1 cellular context compared by ENCODE assay signal in the genomic region with DNA sequence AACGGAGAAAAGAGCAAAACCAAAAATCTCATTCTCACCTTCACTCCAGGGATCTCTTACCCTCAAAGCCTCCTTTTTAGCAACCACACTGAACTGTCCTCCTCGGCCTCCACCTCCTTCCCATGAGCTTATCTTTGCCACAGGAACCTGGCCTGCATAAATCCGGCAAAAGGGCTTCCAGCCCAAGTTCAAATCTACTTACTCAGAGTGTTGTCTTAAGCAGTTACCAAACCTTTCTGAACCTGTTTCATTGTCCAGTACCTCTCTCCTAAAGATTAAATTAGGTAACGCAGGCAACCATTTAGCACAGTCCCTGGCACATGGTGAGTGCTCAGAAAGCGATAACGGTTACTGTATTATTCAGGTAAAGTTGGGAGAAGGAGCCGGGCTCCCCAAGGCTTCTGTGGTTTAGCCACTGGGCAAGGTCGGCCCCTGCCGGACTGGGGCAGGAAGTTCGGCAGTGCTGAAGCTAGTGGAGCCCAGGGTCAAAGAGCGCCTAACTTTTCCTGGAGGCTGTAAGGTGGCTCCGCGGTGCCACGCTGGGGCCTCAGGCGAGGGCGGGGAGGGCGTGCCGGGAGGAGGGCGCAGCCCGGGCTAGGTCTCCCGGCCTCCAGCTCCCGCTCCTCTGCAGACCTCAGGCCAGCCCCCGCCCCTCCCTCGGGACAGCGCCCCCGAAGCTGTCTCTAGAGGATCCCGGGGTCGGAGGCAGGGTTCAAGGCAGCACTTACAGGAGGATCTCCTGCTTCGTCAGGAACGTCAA.
A peak's percentile ranks its signal among the peaks of the same experiment; 100 is the strongest.
TF ChIP-seq lines count a peak whose summit lies in the region.

No MANE protein-coding gene starts in this region.

TF ChIP-seq in K562, 482 proteins besides CTCF, POLR2A, EP300 and RAD21 (continued from another document and continues in another):
- TF ChIP-seq, protein P1, sequence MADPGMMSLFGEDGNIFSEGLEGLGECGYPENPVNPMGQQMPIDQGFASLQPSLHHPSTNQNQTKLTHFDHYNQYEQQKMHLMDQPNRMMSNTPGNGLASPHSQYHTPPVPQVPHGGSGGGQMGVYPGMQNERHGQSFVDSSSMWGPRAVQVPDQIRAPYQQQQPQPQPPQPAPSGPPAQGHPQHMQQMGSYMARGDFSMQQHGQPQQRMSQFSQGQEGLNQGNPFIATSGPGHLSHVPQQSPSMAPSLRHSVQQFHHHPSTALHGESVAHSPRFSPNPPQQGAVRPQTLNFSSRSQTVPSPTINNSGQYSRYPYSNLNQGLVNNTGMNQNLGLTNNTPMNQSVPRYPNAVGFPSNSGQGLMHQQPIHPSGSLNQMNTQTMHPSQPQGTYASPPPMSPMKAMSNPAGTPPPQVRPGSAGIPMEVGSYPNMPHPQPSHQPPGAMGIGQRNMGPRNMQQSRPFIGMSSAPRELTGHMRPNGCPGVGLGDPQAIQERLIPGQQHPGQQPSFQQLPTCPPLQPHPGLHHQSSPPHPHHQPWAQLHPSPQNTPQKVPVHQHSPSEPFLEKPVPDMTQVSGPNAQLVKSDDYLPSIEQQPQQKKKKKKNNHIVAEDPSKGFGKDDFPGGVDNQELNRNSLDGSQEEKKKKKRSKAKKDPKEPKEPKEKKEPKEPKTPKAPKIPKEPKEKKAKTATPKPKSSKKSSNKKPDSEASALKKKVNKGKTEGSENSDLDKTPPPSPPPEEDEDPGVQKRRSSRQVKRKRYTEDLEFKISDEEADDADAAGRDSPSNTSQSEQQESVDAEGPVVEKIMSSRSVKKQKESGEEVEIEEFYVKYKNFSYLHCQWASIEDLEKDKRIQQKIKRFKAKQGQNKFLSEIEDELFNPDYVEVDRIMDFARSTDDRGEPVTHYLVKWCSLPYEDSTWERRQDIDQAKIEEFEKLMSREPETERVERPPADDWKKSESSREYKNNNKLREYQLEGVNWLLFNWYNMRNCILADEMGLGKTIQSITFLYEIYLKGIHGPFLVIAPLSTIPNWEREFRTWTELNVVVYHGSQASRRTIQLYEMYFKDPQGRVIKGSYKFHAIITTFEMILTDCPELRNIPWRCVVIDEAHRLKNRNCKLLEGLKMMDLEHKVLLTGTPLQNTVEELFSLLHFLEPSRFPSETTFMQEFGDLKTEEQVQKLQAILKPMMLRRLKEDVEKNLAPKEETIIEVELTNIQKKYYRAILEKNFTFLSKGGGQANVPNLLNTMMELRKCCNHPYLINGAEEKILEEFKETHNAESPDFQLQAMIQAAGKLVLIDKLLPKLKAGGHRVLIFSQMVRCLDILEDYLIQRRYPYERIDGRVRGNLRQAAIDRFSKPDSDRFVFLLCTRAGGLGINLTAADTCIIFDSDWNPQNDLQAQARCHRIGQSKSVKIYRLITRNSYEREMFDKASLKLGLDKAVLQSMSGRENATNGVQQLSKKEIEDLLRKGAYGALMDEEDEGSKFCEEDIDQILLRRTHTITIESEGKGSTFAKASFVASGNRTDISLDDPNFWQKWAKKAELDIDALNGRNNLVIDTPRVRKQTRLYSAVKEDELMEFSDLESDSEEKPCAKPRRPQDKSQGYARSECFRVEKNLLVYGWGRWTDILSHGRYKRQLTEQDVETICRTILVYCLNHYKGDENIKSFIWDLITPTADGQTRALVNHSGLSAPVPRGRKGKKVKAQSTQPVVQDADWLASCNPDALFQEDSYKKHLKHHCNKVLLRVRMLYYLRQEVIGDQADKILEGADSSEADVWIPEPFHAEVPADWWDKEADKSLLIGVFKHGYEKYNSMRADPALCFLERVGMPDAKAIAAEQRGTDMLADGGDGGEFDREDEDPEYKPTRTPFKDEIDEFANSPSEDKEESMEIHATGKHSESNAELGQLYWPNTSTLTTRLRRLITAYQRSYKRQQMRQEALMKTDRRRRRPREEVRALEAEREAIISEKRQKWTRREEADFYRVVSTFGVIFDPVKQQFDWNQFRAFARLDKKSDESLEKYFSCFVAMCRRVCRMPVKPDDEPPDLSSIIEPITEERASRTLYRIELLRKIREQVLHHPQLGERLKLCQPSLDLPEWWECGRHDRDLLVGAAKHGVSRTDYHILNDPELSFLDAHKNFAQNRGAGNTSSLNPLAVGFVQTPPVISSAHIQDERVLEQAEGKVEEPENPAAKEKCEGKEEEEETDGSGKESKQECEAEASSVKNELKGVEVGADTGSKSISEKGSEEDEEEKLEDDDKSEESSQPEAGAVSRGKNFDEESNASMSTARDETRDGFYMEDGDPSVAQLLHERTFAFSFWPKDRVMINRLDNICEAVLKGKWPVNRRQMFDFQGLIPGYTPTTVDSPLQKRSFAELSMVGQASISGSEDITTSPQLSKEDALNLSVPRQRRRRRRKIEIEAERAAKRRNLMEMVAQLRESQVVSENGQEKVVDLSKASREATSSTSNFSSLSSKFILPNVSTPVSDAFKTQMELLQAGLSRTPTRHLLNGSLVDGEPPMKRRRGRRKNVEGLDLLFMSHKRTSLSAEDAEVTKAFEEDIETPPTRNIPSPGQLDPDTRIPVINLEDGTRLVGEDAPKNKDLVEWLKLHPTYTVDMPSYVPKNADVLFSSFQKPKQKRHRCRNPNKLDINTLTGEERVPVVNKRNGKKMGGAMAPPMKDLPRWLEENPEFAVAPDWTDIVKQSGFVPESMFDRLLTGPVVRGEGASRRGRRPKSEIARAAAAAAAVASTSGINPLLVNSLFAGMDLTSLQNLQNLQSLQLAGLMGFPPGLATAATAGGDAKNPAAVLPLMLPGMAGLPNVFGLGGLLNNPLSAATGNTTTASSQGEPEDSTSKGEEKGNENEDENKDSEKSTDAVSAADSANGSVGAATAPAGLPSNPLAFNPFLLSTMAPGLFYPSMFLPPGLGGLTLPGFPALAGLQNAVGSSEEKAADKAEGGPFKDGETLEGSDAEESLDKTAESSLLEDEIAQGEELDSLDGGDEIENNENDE (IDR thresholded peaks at IDR 0.05; ENCODE audit: low read depth, low read length): no peak
- TF ChIP-seq BHLHE40 (IDR thresholded peaks at IDR 0.05; ENCODE audit: low read length) (0 out of 2 replicates have a peak, but pooled peaks have one; percentile 2), MYNN (IDR thresholded peaks at IDR 0.05) (0 out of 2 replicates have a peak, but pooled peaks have one; percentile 60), MYNN (CRISPR knock-in tag; IDR thresholded peaks at IDR 0.05) (no peak), TEAD1 (CRISPR knock-in tag; IDR thresholded peaks at IDR 0.05) (peak in 1 of 2 experiments; percentile 76; a peak in 1 of 4 replicates), BRD9 (IDR thresholded peaks at IDR 0.05; ENCODE audit: low read depth, partially characterized antibody) (no peak), ZNF445 (CRISPR knock-in tag; IDR thresholded peaks at IDR 0.05; ENCODE audit: low read depth) (no peak), CCAR2 (IDR thresholded peaks at IDR 0.05; ENCODE audit: low read depth, low read length) (no peak), SNIP1 (IDR thresholded peaks at IDR 0.05; ENCODE audit: low read depth) (no peak), FOXK2 (conservative IDR thresholded peaks at IDR 0.05 in 1 of 2, IDR thresholded peaks at IDR 0.05 in 1 of 2; ENCODE audit: low read depth in 2 of 2) (no peak), POLR2B (IDR thresholded peaks at IDR 0.05; ENCODE audit: low read depth, partially characterized antibody) (no peak), ARNT (IDR thresholded peaks at IDR 0.05) (peak in 1 of 2 experiments; percentile 36; a peak in 1 of 4 replicates), TBL1XR1 (IDR thresholded peaks at IDR 0.05; ENCODE audit: low read length in 2 of 2) (no peak), ZBED1 (IDR thresholded peaks at IDR 0.05) (no peak), HOXB6 (CRISPR knock-in tag; IDR thresholded peaks at IDR 0.05; ENCODE audit: borderline replicate concordance) (no peak), ZNF584 (CRISPR knock-in tag; IDR thresholded peaks at IDR 0.05; ENCODE audit: low read depth) (no peak), ZNF124 (CRISPR knock-in tag; IDR thresholded peaks at IDR 0.05) (no peak), HIVEP1 (CRISPR knock-in tag; IDR thresholded peaks at IDR 0.05) (no peak)
- TF ChIP-seq, protein P2, sequence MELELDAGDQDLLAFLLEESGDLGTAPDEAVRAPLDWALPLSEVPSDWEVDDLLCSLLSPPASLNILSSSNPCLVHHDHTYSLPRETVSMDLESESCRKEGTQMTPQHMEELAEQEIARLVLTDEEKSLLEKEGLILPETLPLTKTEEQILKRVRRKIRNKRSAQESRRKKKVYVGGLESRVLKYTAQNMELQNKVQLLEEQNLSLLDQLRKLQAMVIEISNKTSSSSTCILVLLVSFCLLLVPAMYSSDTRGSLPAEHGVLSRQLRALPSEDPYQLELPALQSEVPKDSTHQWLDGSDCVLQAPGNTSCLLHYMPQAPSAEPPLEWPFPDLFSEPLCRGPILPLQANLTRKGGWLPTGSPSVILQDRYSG (tag; conservative IDR thresholded peaks at IDR 0.05; ENCODE audit: low read depth): no peak
- TF ChIP-seq, protein P3, sequence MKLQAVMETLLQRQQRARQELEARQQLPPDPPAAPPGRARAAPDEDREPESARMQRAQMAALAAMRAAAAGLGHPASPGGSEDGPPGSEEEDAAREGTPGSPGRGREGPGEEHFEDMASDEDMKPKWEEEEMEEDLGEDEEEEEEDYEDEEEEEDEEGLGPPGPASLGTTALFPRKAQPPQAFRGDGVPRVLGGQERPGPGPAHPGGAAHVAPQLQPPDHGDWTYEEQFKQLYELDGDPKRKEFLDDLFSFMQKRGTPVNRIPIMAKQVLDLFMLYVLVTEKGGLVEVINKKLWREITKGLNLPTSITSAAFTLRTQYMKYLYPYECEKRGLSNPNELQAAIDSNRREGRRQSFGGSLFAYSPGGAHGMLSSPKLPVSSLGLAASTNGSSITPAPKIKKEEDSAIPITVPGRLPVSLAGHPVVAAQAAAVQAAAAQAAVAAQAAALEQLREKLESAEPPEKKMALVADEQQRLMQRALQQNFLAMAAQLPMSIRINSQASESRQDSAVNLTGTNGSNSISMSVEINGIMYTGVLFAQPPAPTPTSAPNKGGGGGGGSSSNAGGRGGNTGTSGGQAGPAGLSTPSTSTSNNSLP (IDR thresholded peaks at IDR 0.05; ENCODE audit: borderline replicate concordance, low read depth, low read length): no peak
- TF ChIP-seq, protein P4, sequence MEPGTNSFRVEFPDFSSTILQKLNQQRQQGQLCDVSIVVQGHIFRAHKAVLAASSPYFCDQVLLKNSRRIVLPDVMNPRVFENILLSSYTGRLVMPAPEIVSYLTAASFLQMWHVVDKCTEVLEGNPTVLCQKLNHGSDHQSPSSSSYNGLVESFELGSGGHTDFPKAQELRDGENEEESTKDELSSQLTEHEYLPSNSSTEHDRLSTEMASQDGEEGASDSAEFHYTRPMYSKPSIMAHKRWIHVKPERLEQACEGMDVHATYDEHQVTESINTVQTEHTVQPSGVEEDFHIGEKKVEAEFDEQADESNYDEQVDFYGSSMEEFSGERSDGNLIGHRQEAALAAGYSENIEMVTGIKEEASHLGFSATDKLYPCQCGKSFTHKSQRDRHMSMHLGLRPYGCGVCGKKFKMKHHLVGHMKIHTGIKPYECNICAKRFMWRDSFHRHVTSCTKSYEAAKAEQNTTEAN (CRISPR knock-in tag; IDR thresholded peaks at IDR 0.05): no peak
- TF ChIP-seq, protein P5, sequence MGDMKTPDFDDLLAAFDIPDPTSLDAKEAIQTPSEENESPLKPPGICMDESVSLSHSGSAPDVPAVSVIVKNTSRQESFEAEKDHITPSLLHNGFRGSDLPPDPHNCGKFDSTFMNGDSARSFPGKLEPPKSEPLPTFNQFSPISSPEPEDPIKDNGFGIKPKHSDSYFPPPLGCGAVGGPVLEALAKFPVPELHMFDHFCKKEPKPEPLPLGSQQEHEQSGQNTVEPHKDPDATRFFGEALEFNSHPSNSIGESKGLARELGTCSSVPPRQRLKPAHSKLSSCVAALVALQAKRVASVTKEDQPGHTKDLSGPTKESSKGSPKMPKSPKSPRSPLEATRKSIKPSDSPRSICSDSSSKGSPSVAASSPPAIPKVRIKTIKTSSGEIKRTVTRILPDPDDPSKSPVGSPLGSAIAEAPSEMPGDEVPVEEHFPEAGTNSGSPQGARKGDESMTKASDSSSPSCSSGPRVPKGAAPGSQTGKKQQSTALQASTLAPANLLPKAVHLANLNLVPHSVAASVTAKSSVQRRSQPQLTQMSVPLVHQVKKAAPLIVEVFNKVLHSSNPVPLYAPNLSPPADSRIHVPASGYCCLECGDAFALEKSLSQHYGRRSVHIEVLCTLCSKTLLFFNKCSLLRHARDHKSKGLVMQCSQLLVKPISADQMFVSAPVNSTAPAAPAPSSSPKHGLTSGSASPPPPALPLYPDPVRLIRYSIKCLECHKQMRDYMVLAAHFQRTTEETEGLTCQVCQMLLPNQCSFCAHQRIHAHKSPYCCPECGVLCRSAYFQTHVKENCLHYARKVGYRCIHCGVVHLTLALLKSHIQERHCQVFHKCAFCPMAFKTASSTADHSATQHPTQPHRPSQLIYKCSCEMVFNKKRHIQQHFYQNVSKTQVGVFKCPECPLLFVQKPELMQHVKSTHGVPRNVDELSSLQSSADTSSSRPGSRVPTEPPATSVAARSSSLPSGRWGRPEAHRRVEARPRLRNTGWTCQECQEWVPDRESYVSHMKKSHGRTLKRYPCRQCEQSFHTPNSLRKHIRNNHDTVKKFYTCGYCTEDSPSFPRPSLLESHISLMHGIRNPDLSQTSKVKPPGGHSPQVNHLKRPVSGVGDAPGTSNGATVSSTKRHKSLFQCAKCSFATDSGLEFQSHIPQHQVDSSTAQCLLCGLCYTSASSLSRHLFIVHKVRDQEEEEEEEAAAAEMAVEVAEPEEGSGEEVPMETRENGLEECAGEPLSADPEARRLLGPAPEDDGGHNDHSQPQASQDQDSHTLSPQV (IDR thresholded peaks at IDR 0.05): no peak
- TF ChIP-seq, protein P6, sequence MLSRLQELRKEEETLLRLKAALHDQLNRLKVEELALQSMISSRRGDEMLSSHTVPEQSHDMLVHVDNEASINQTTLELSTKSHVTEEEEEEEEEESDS (CRISPR knock-in tag; IDR thresholded peaks at IDR 0.05): no peak
- TF ChIP-seq, protein P7, sequence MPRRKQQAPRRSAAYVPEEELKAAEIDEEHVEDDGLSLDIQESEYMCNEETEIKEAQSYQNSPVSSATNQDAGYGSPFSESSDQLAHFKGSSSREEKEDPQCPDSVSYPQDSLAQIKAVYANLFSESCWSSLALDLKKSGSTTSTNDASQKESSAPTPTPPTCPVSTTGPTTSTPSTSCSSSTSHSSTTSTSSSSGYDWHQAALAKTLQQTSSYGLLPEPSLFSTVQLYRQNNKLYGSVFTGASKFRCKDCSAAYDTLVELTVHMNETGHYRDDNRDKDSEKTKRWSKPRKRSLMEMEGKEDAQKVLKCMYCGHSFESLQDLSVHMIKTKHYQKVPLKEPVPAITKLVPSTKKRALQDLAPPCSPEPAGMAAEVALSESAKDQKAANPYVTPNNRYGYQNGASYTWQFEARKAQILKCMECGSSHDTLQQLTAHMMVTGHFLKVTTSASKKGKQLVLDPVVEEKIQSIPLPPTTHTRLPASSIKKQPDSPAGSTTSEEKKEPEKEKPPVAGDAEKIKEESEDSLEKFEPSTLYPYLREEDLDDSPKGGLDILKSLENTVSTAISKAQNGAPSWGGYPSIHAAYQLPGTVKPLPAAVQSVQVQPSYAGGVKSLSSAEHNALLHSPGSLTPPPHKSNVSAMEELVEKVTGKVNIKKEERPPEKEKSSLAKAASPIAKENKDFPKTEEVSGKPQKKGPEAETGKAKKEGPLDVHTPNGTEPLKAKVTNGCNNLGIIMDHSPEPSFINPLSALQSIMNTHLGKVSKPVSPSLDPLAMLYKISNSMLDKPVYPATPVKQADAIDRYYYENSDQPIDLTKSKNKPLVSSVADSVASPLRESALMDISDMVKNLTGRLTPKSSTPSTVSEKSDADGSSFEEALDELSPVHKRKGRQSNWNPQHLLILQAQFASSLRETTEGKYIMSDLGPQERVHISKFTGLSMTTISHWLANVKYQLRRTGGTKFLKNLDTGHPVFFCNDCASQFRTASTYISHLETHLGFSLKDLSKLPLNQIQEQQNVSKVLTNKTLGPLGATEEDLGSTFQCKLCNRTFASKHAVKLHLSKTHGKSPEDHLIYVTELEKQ (CRISPR knock-in tag; IDR thresholded peaks at IDR 0.05): no peak
- TF ChIP-seq, protein P8, sequence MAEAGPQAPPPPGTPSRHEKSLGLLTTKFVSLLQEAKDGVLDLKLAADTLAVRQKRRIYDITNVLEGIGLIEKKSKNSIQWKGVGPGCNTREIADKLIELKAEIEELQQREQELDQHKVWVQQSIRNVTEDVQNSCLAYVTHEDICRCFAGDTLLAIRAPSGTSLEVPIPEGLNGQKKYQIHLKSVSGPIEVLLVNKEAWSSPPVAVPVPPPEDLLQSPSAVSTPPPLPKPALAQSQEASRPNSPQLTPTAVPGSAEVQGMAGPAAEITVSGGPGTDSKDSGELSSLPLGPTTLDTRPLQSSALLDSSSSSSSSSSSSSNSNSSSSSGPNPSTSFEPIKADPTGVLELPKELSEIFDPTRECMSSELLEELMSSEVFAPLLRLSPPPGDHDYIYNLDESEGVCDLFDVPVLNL (CRISPR knock-in tag; IDR thresholded peaks at IDR 0.05; ENCODE audit: low read depth): no peak
